33 cellular contexts compared by ENCODE assay signal in the genomic region with DNA sequence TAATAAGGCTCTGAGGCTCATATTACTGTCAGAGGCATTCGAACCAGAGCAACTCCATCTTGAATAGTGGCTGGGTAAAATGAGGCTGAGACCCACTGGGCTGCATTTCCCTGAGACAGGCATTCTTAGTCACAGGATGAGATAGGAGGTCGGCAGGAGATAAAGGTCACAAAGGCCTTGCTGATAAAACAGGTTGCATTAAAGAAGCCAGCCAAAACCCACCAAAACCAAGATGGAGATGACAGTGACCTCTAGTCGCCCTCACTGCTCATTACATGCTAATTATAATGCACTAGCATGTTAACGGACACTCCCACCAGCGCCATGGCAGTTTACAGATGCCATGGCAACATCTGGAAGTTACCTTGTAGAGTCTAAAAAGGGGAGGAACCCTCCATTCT.
"Had no signal": no experiment of that assay in that cellular context is flagged by ENCODE, and none has a peak within 500 bp of the region (broad histone marks: within the 10 kb centered on the region; RNA-seq: fewer than 3 reads in every experiment).

No MANE protein-coding gene starts in this region.

- H3K4me3 Mint-ChIP-seq: activated CD4-positive, alpha-beta memory T cell treated with anti-CD3 and anti-CD28 coated beads, Interleukin-2, amount 10 ng/mL, durations not matched to agents 7 days and 5 days; activated CD8-positive, alpha-beta memory T cell treated with anti-CD3 and anti-CD28 coated beads, Interleukin-2, amount 10 ng/mL, durations not matched to agents 7 days and 5 days; activated naive CD4-positive, alpha-beta T cell treated with anti-CD3 and anti-CD28 coated beads, Interleukin-2, amount 10 ng/mL, durations not matched to agents 7 days and 5 days; activated naive CD8-positive, alpha-beta T cell; activated naive CD8-positive, alpha-beta T cell treated with anti-CD3 and anti-CD28 coated beads, Interleukin-2, amount 50 U/mL, for 24 hours; brain had no signal

- ATAC-seq: activated CD8-positive, alpha-beta memory T cell treated with anti-CD3 and anti-CD28 coated beads, Interleukin-2, amount 10 ng/mL, durations not matched to agents 7 days and 5 days; activated naive CD8-positive, alpha-beta T cell treated with anti-CD3 and anti-CD28 coated beads, Interleukin-2, amount 50 U/mL, for 24 hours; Panc1 had no signal

- H3K9me3 Mint-ChIP-seq: activated CD4-positive, alpha-beta memory T cell treated with anti-CD3 and anti-CD28 coated beads, Interleukin-2, amount 10 ng/mL, durations not matched to agents 7 days and 5 days; activated naive CD4-positive, alpha-beta T cell treated with anti-CD3 and anti-CD28 coated beads, Interleukin-2, amount 10 ng/mL, durations not matched to agents 7 days and 5 days; activated naive CD8-positive, alpha-beta T cell treated with anti-CD3 and anti-CD28 coated beads, Interleukin-2, amount 50 U/mL, for 24 hours had no signal

- H3K27me3 ChIP-seq: SJCRH30 had no signal

- H3K4me1 Mint-ChIP-seq: activated CD4-positive, alpha-beta memory T cell treated with anti-CD3 and anti-CD28 coated beads, Interleukin-2, amount 10 ng/mL, durations not matched to agents 7 days and 5 days; activated CD8-positive, alpha-beta memory T cell treated with anti-CD3 and anti-CD28 coated beads, Interleukin-2, amount 10 ng/mL, durations not matched to agents 7 days and 5 days; activated naive CD4-positive, alpha-beta T cell treated with anti-CD3 and anti-CD28 coated beads, Interleukin-2, amount 10 ng/mL, durations not matched to agents 7 days and 5 days; activated naive CD8-positive, alpha-beta T cell treated with anti-CD3 and anti-CD28 coated beads, Interleukin-2, amount 50 U/mL, for 24 hours; brain had no signal

- H3K4me1 ChIP-seq: SJCRH30 had no signal

- H3K9me3 ChIP-seq: SJCRH30 had no signal

- H3K36me3 Mint-ChIP-seq: activated naive CD4-positive, alpha-beta T cell treated with anti-CD3 and anti-CD28 coated beads, Interleukin-2, amount 10 ng/mL, durations not matched to agents 7 days and 5 days; activated naive CD8-positive, alpha-beta T cell; brain had no signal

- H3K27ac Mint-ChIP-seq: activated CD4-positive, alpha-beta memory T cell treated with anti-CD3 and anti-CD28 coated beads, Interleukin-2, amount 10 ng/mL, durations not matched to agents 7 days and 5 days; activated CD8-positive, alpha-beta memory T cell treated with anti-CD3 and anti-CD28 coated beads, Interleukin-2, amount 10 ng/mL, durations not matched to agents 7 days and 5 days; activated naive CD4-positive, alpha-beta T cell treated with anti-CD3 and anti-CD28 coated beads, Interleukin-2, amount 10 ng/mL, durations not matched to agents 7 days and 5 days; activated naive CD8-positive, alpha-beta T cell; activated naive CD8-positive, alpha-beta T cell treated with anti-CD3 and anti-CD28 coated beads, Interleukin-2, amount 50 U/mL, for 24 hours; brain had no signal

- DNase-seq: activated CD4-positive, alpha-beta memory T cell treated with anti-CD3 and anti-CD28 coated beads, Interleukin-2, amount 10 ng/mL, durations not matched to agents 7 days and 5 days; activated CD4-positive, alpha-beta T cell treated with anti-CD3 and anti-CD28 coated beads for 1 hour; activated CD4-positive, alpha-beta T cell treated with anti-CD3 and anti-CD28 coated beads for 48 hours; activated CD4-positive, CD25-positive, alpha-beta regulatory T cell; activated CD8-positive, alpha-beta memory T cell treated with anti-CD3 and anti-CD28 coated beads for 24 hours; activated CD8-positive, alpha-beta memory T cell treated with anti-CD3 and anti-CD28 coated beads, Interleukin-2, amount 10 ng/mL, durations not matched to agents 7 days and 5 days; activated CD8-positive, alpha-beta memory T cell treated with anti-CD3 and anti-CD28 coated beads, Interleukin-2, amount 50 U/mL, for 48 hours; activated effector memory CD4-positive, alpha-beta T cell treated with Interleukin-2 at 50 U/mL for 16 hours; activated naive CD4-positive, alpha-beta T cell treated with anti-CD3 and anti-CD28 coated beads, Interleukin-2, amount 10 ng/mL, durations not matched to agents 7 days and 5 days; activated naive CD8-positive, alpha-beta T cell treated with anti-CD3 and anti-CD28 coated beads, Interleukin-2, amount 50 U/mL, for 24 hours; activated T-cell treated with anti-CD3 and anti-CD28 coated beads, Interleukin-2, amount 50 U/mL, for 48 hours; anterior cingulate cortex; caudate nucleus; cerebellar nuclear complex; NCI-H1048; NCI-H1105 treated with DMSO at 0.1 percent for 48 hours; NCI-H1436; NCI-H1694; NCI-H1930; NCI-H2081 treated with DMSO at 0.1 percent for 48 hours; NCI-H226; NCI-H446 treated with DMSO at 0.1 percent for 48 hours; NCI-H524; NCI-H82; NK-92 treated with Interleukin-12 subunit alpha and Interleukin-12 subunit beta, amount 100 ng/mL, for 24 hours; SHP77; SJCRH30; T1000; WERI-Rb-1 had no signal

- H3K27me3 Mint-ChIP-seq: activated naive CD4-positive, alpha-beta T cell treated with anti-CD3 and anti-CD28 coated beads, Interleukin-2, amount 10 ng/mL, durations not matched to agents 7 days and 5 days; activated naive CD8-positive, alpha-beta T cell treated with anti-CD3 and anti-CD28 coated beads, Interleukin-2, amount 50 U/mL, for 24 hours had no signal

- H3K27ac ChIP-seq: SJCRH30, SK-N-MC, WERI-Rb-1 had no signal

- H3K4me3 ChIP-seq: SJCRH30, SK-N-MC had no signal

- H3K36me3 ChIP-seq: SJCRH30, WERI-Rb-1 had no signal
